ENCODE assay signal across 15 cellular contexts in the genomic region with DNA sequence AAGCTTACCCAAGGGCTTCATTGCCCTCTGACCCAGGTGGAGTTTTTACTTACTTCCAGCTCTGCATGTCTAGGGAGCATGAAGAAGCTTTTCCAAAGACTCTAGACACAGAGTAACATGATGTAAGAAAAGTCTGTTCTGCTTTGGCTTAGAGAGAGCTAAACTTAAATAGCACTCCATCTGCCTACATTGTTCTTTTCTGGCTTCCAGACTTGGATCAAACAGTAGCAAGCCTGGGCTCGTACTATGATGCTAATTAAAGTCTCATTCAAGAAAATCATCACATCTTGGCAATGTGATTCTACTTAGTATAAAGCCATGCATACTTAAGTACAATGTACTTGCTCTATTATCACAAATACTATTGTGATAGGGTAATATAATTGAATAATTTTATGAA.
"Had no signal": no experiment of that assay in that cellular context is flagged by ENCODE, and none has a peak within 500 bp of the region (broad histone marks: within the 10 kb centered on the region; RNA-seq: fewer than 3 reads in every experiment).

No MANE protein-coding gene starts in this region.

- H3K4me1 ChIP-seq: right lobe of liver, spleen, upper lobe of left lung had no signal

- H3K4me3 ChIP-seq: mucosa of descending colon, right lobe of liver, spleen, upper lobe of left lung had no signal

- ATAC-seq: activated CD8-positive, alpha-beta T cell treated with anti-CD3 and anti-CD28 coated beads for 36 hours; mucosa of descending colon; naive thymus-derived CD8-positive, alpha-beta T cell; right lobe of liver had no signal

- H3K27me3 ChIP-seq: right lobe of liver, spleen, upper lobe of left lung had no signal

- H3K27ac ChIP-seq: right lobe of liver, spleen, upper lobe of left lung had no signal

- DNase-seq: activated CD4-positive, alpha-beta T cell treated with anti-CD3 and anti-CD28 coated beads for 4 hours; activated CD8-positive, alpha-beta memory T cell treated with anti-CD3 and anti-CD28 coated beads, Interleukin-2, amount 50 U/mL, for 4 hours; activated CD8-positive, alpha-beta T cell treated with anti-CD3 and anti-CD28 coated beads for 36 hours; activated naive CD4-positive, alpha-beta T cell; effector memory CD4-positive, alpha-beta T cell; erythroblast; mucosa of descending colon; naive thymus-derived CD8-positive, alpha-beta T cell; right lobe of liver; spleen; stimulated activated CD4-positive, alpha-beta T cell treated with anti-CD3 and anti-CD28 coated beads, Interleukin-1b, Interleukin-23, amount 100 ng/mL, for 48 hours; stimulated activated naive CD4-positive, alpha-beta T cell; substantia nigra; T-helper 9 cell; upper lobe of left lung had no signal

- H3K36me3 ChIP-seq: right lobe of liver, spleen, upper lobe of left lung had no signal

- H3K4me3 Mint-ChIP-seq: activated CD8-positive, alpha-beta T cell treated with anti-CD3 and anti-CD28 coated beads for 36 hours; naive thymus-derived CD8-positive, alpha-beta T cell had no signal

- H3K9me3 ChIP-seq: mucosa of descending colon, right lobe of liver, spleen, upper lobe of left lung had no signal

- H3K36me3 Mint-ChIP-seq: naive thymus-derived CD8-positive, alpha-beta T cell had no signal

- H3K27ac Mint-ChIP-seq: activated CD8-positive, alpha-beta T cell treated with anti-CD3 and anti-CD28 coated beads for 36 hours; naive thymus-derived CD8-positive, alpha-beta T cell had no signal

- H3K4me1 Mint-ChIP-seq: naive thymus-derived CD8-positive, alpha-beta T cell had no signal
